In genomic region chr3:143182861-143183667, GRCh38 we compare ENCODE assay signal across 1 cellular context.
A peak's percentile ranks its signal among the peaks of the same experiment; 100 is the strongest.
TF ChIP-seq lines count a peak whose summit lies in the region.

No MANE protein-coding gene starts in this region.

TF ChIP-seq in K562, 482 proteins besides CTCF, POLR2A, EP300 and RAD21 (continued from another document and continues in another):
- TF ChIP-seq CHD7 (IDR thresholded peaks at IDR 0.05; ENCODE audit: low read depth, low read length), result peak; percentile 71
- TF ChIP-seq ZNF347 (CRISPR knock-in tag; IDR thresholded peaks at IDR 0.05; ENCODE audit: low read depth), result no peak
- TF ChIP-seq CBFB (CRISPR knock-in tag; IDR thresholded peaks at IDR 0.05), result no peak
- peak; percentile 91 for TF ChIP-seq PRDM10 (IDR thresholded peaks at IDR 0.05; ENCODE audit: partially characterized antibody)
- TF ChIP-seq IRF9 (tag; IDR thresholded peaks at IDR 0.05), result peak; percentile 50; the same call in 1 of the 2 replicates
- TF ChIP-seq NR2C1 (IDR thresholded peaks at IDR 0.05), result no peak
- no peak for TF ChIP-seq NR2C1 (tag; IDR thresholded peaks at IDR 0.05)
- no peak for TF ChIP-seq CSDE1 (IDR thresholded peaks at IDR 0.05)
- peak; percentile 93 for TF ChIP-seq CEBPB (tag; IDR thresholded peaks at IDR 0.05)
- no peak for TF ChIP-seq C11orf30 (IDR thresholded peaks at IDR 0.05; ENCODE audit: low read depth)
- TF ChIP-seq RBM22 (IDR thresholded peaks at IDR 0.05; ENCODE audit: low read depth, low read length, poor library complexity, severe bottlenecking), result no peak
- TF ChIP-seq ZNF511 (CRISPR knock-in tag; IDR thresholded peaks at IDR 0.05), result no peak
- TF ChIP-seq ZBED1 (IDR thresholded peaks at IDR 0.05), result no peak
- 0 out of 2 replicates have a peak, but pooled peaks have one; percentile 18 for TF ChIP-seq ZBTB40 (IDR thresholded peaks at IDR 0.05)
- no peak for TF ChIP-seq ZBTB40 (CRISPR knock-in tag; IDR thresholded peaks at IDR 0.05)
- TF ChIP-seq SMARCC2 (IDR thresholded peaks at IDR 0.05; ENCODE audit: low read depth), result no peak
- TF ChIP-seq SIN3A (IDR thresholded peaks at IDR 0.05; ENCODE audit: borderline replicate concordance in 2 of 2, control insufficient read depth in 1 of 2, low read depth in 2 of 2, low read length in 2 of 2), result no peak
- TF ChIP-seq TCF3 (CRISPR knock-in tag; IDR thresholded peaks at IDR 0.05), result no peak; the same call in 1 of the 2 replicates
- 0 out of 2 replicates have a peak, but pooled peaks have one; percentile 38 for TF ChIP-seq ZNF395 (CRISPR knock-in tag; IDR thresholded peaks at IDR 0.05)
- TF ChIP-seq SNRNP70 (optimal IDR thresholded peaks at IDR 0.05; ENCODE audit: low read depth, low read length), result no peak
- TF ChIP-seq ATF2 (CRISPR knock-in tag; IDR thresholded peaks at IDR 0.05), result no peak
